In the genomic region with DNA sequence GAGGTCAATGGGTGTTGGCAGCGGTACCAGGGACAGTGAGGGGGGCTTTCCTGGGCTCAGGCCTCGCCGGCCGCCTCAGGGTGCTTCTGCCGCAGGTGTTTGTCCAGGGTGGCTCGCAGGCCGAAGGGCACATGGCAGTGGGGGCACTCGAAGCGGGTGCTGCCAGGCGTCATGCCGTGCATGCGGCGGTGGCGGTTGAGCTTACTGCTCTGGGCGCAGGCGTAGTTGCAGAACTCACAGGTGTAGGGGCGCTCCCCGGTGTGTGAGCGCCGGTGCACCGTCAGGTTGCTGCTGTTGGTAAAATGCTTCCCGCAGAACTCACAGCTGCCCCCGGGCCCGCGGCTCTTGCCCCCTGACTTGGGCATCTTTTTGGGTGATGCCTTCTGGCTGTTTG, we compare ENCODE assay signal across 23 cellular contexts. TPM values are rescaled to one million over a fixed set of nuclear protein-coding genes. Genes with fewer than 3 reads are reported as not detected.
"Had no signal": no experiment of that assay in that cellular context is flagged by ENCODE, and none has a peak within 500 bp of the region (broad histone marks: within the 10 kb centered on the region; RNA-seq: fewer than 3 reads in every experiment).

No MANE protein-coding gene starts in this region.

- H3K27me3 ChIP-seq: body of pancreas, foreskin keratinocyte, neutrophil, vagina had no signal

- H3K4me3 Mint-ChIP-seq: activated B cell treated with CpG ODN at 0.5 μM for 24 hours; activated CD8-positive, alpha-beta T cell treated with anti-CD3 and anti-CD28 coated beads, Interleukin-2, amount 10 ng/mL, durations not matched to agents 7 days and 5 days; activated naive CD8-positive, alpha-beta T cell treated with anti-CD3 and anti-CD28 coated beads for 36 hours; central memory CD8-positive, alpha-beta T cell; naive thymus-derived CD8-positive, alpha-beta T cell; stimulated activated memory B cell treated with anti-CD40 and anti-IgM and Interleukin-4, amounts not matched to agents 10 μg/mL and 1 μg/mL and 100 μg/mL, for 72 hours had no signal

- DNase-seq: activated B cell treated with CpG ODN at 0.5 μM for 24 hours; activated CD4-positive, alpha-beta T cell treated with anti-CD3 and anti-CD28 coated beads for 48 hours; activated CD8-positive, alpha-beta memory T cell treated with anti-CD3 and anti-CD28 coated beads, Interleukin-2, amount 50 U/mL, for 4 hours; activated CD8-positive, alpha-beta T cell treated with anti-CD3 and anti-CD28 coated beads, Interleukin-2, amount 10 ng/mL, durations not matched to agents 7 days and 5 days; activated gamma-delta T cell; activated naive CD8-positive, alpha-beta T cell treated with anti-CD3 and anti-CD28 coated beads for 36 hours; activated T-cell treated with anti-CD3 and anti-CD28 coated beads, Interleukin-2, amount 50 U/mL, for 48 hours; amygdala; body of pancreas; foreskin keratinocyte; glutamatergic neuron; hypothalamus; kidney; left ventricle myocardium inferior; mucosa of descending colon; naive thymus-derived CD8-positive, alpha-beta T cell; retina had no signal

- H3K4me3 ChIP-seq: body of pancreas, coronary artery, left ventricle myocardium inferior, mucosa of descending colon, tibial nerve, vagina had no signal

- ATAC-seq: activated CD8-positive, alpha-beta T cell treated with anti-CD3 and anti-CD28 coated beads, Interleukin-2, amount 10 ng/mL, durations not matched to agents 7 days and 5 days; body of pancreas; foreskin keratinocyte; mucosa of descending colon; naive thymus-derived CD8-positive, alpha-beta T cell; stimulated activated memory B cell treated with anti-CD40 and anti-IgM and Interleukin-4, amounts not matched to agents 10 μg/mL and 1 μg/mL and 100 μg/mL, for 72 hours had no signal

- H3K27me3 Mint-ChIP-seq: activated B cell treated with CpG ODN at 0.5 μM for 24 hours; activated naive CD8-positive, alpha-beta T cell treated with anti-CD3 and anti-CD28 coated beads for 36 hours; central memory CD8-positive, alpha-beta T cell; naive thymus-derived CD8-positive, alpha-beta T cell; stimulated activated memory B cell treated with anti-CD40 and anti-IgM and Interleukin-4, amounts not matched to agents 10 μg/mL and 1 μg/mL and 100 μg/mL, for 72 hours had no signal

- H3K27ac ChIP-seq: body of pancreas, coronary artery, foreskin keratinocyte, left ventricle myocardium inferior, tibial nerve, vagina had no signal

- H3K4me1 ChIP-seq: foreskin keratinocyte had no signal

- H3K9me3 Mint-ChIP-seq: activated B cell treated with CpG ODN at 0.5 μM for 24 hours; activated naive CD8-positive, alpha-beta T cell treated with anti-CD3 and anti-CD28 coated beads for 36 hours; central memory CD8-positive, alpha-beta T cell; naive thymus-derived CD8-positive, alpha-beta T cell; stimulated activated memory B cell treated with anti-CD40 and anti-IgM and Interleukin-4, amounts not matched to agents 10 μg/mL and 1 μg/mL and 100 μg/mL, for 72 hours had no signal

- H3K27ac Mint-ChIP-seq: activated CD8-positive, alpha-beta T cell treated with anti-CD3 and anti-CD28 coated beads, Interleukin-2, amount 10 ng/mL, durations not matched to agents 7 days and 5 days; activated naive CD8-positive, alpha-beta T cell treated with anti-CD3 and anti-CD28 coated beads for 36 hours; naive thymus-derived CD8-positive, alpha-beta T cell; stimulated activated memory B cell treated with anti-CD40 and anti-IgM and Interleukin-4, amounts not matched to agents 10 μg/mL and 1 μg/mL and 100 μg/mL, for 72 hours had no signal

- H3K9me3 ChIP-seq: body of pancreas, left ventricle myocardium inferior, mucosa of descending colon, neutrophil, tibial nerve, vagina had no signal

RNA-seq across cellular contexts. Expression of a gene that starts 4.7 kb away (rescaled TPM):
- total RNA-seq: left ventricle myocardium inferior had no signal
